In the genomic region with DNA sequence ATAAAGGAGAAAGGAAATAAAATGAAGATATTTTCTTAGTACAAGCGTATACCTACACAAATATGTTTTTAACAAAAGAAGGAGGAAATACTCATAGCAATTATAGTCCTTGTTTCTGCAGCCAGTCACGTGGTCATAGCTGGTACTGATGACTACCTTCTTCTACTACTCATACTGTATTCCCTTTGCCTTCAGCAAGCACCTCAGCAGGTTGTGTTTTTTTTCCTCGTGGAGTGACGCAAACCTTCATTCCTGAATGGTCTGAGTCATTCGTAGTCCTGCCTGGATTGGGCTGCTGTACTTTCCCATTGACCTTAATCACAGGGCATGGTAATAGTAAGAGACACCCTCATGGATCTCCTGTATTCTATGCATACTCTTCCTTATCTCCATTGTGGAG, we compare ENCODE assay signal across 21 cellular contexts. TPM values are rescaled to one million over a fixed set of nuclear protein-coding genes. Genes with fewer than 3 reads are reported as not detected.
DNase-seq lines count a peak whose midpoint lies in the region; ATAC-seq and TF ChIP-seq lines count a peak whose summit lies in the region.
"Had no signal": no experiment of that assay in that cellular context is flagged by ENCODE, and none has a peak within 500 bp of the region (broad histone marks: within the 10 kb centered on the region; RNA-seq: fewer than 3 reads in every experiment).

No MANE protein-coding gene starts in this region.

- CTCF ChIA-PET in PC-3 (lab: Charles Lee) (no interaction called here), mammary epithelial cell (lab: Charles Lee; ENCODE audit: low non-redundant PET) (no interaction called here)

- 70 to 84% methylated on average over 5 of the region's 5 CpGs for WGBS in GM23248 (ENCODE audit: low coverage in 1 of 2, low lambda C conversion rate in 2 of 2, missing lambda C conversion rate in 2 of 2), 2 experiments
- WGBS in mammary epithelial cell (ENCODE audit: low coverage, missing lambda C conversion rate): 31% methylated on average over 5 of the region's 5 CpGs

- H3K27me3 ChIP-seq in GM23248 (replicated peaks; ENCODE audit: insufficient read depth) (no peaks in the 10 kb centered on the region), PC-3 (ENCODE audit: low read length) (no peaks in the 10 kb centered on the region), mammary epithelial cell (ENCODE audit: insufficient read depth, low read length) (no peaks in the 10 kb centered on the region)
- H3K27me3 ChIP-seq: SJCRH30, uterus had no signal

- no peaks in the 10 kb centered on the region for H3K9me3 Mint-ChIP-seq in nephron progenitor cell
- H3K9me3 Mint-ChIP-seq: naive thymus-derived CD8-positive, alpha-beta T cell had no signal

- H3K9me2 ChIP-seq in GM23248 (ENCODE audit: insufficient read depth): no peaks in the 10 kb centered on the region; the same call in 1 of the 2 replicates
- H3K9me2 ChIP-seq in PC-3 (replicated peaks; ENCODE audit: low read length): no peaks in the 10 kb centered on the region

- no peak overlapping the region for H3K4me3 ChIP-seq in GM23248
- H3K4me3 ChIP-seq in PC-3 (ENCODE audit: low read length): no peak overlapping the region
- H3K4me3 ChIP-seq in mammary epithelial cell (replicated peaks in 1 of 3; ENCODE audit: insufficient read depth in 1 of 3, low read depth in 2 of 3, low read length in 3 of 3): no peak overlapping the region
- H3K4me3 ChIP-seq: SJCRH30, skin epidermis, uterus had no signal

- H3K9ac ChIP-seq in GM23248: no peak overlapping the region
- H3K9ac ChIP-seq in PC-3 (ENCODE audit: low read length): no peak overlapping the region
- no peak overlapping the region for H3K9ac ChIP-seq in mammary epithelial cell (ENCODE audit: insufficient read depth, low read length)

- H3K4me1 Mint-ChIP-seq in nephron progenitor cell: no peaks in the 10 kb centered on the region

- H3F3A ChIP-seq in GM23248 (ENCODE audit: insufficient read depth) (no peaks in the 10 kb centered on the region), PC-3 (ENCODE audit: low read length, unreplicated experiment) (no peaks in the 10 kb centered on the region)

- H3K79me2 ChIP-seq in GM23248 (ENCODE audit: insufficient read depth) (no peaks in the 10 kb centered on the region), PC-3 (ENCODE audit: low read length) (no peaks in the 10 kb centered on the region), mammary epithelial cell (ENCODE audit: insufficient read depth, low read length) (no peaks in the 10 kb centered on the region)

- H4K20me1 ChIP-seq in GM23248 (ENCODE audit: insufficient read depth) (no peaks in the 10 kb centered on the region), PC-3 (ENCODE audit: low read length) (no peaks in the 10 kb centered on the region), mammary epithelial cell (ENCODE audit: insufficient read depth, low read length) (no peaks in the 10 kb centered on the region)

- no peak overlapping the region for H3K4me2 ChIP-seq in GM23248 (ENCODE audit: unreplicated experiment)
- H3K4me2 ChIP-seq in PC-3 (ENCODE audit: low read length): no peak overlapping the region
- no peak overlapping the region for H3K4me2 ChIP-seq in mammary epithelial cell (ENCODE audit: insufficient read depth, low read depth, low read length)

- POLR2A ChIA-PET in PC-3 (lab: Charles Lee; ENCODE audit: unreplicated experiment): no interaction called here

- DNase-seq in GM23248: peak; percentile 32
- peak; percentile 59 for DNase-seq in PC-3
- peak; percentile 96 for DNase-seq in mammary epithelial cell
- peak; percentile 57 for DNase-seq in kidney glomerular epithelial cell (lab: John Stamatoyannopoulos, UW)
- DNase-seq in stimulated activated CD4-positive, alpha-beta T cell treated with anti-CD3 and anti-CD28 coated beads, Interleukin-4, amount 100 ng/mL, for 4 hours: no peak
- no peak for DNase-seq in nephron progenitor cell
- DNase-seq in COLO668 (lab: John Stamatoyannopoulos, UW; ENCODE audit: unreplicated experiment): no peak
- DNase-seq: effector CD4-positive, alpha-beta T cell; mesenchymal stem cell; naive thymus-derived CD8-positive, alpha-beta T cell; NCI-H1092; NCI-H2107; NCI-H524 treated with DMSO at 0.1 percent for 48 hours; SJCRH30; stimulated activated CD4-positive, alpha-beta T cell treated with anti-CD3 and anti-CD28 coated beads, Interleukin-4, amount 100 ng/mL, for 24 hours; T-helper 2 cell; uterus had no signal

- ATAC-seq in PC-3 (no peak), GM18873 (IDR thresholded peaks at IDR 0.05; ENCODE audit: low FRiP score, unreplicated experiment) (no peak)
- ATAC-seq: naive thymus-derived CD8-positive, alpha-beta T cell had no signal

- in situ Hi-C loops in GM23248 (cut with MboI): no loop called here
- in situ Hi-C loops in mammary epithelial cell (cut with MboI; ENCODE audit: low sequenced_read_pairs in 2 of 2): no loop called here

- no peaks in the 10 kb centered on the region for H3K36me3 Mint-ChIP-seq in nephron progenitor cell (ENCODE audit: low read depth)
- H3K36me3 Mint-ChIP-seq: activated naive CD8-positive, alpha-beta T cell; naive thymus-derived CD8-positive, alpha-beta T cell had no signal

- intact Hi-C loops in PC-3 (cut with micrococcal nuclease): no loop called here
- intact Hi-C loops in mammary epithelial cell (cut with micrococcal nuclease): no loop called here

- no peak overlapping the region for H3K4me3 Mint-ChIP-seq in nephron progenitor cell
- H3K4me3 Mint-ChIP-seq: activated naive CD8-positive, alpha-beta T cell; naive thymus-derived CD8-positive, alpha-beta T cell had no signal

- H3K27me3 Mint-ChIP-seq in nephron progenitor cell (ENCODE audit: low read depth, poor library complexity): peaks cover 7% of the 10 kb centered on the region
- H3K27me3 Mint-ChIP-seq: activated naive CD8-positive, alpha-beta T cell had no signal

- BruUV-seq in PC-3 (replicated peaks; lab: Mats Ljungman, UMichigan) (no TSS peak), mammary epithelial cell (replicated peaks; lab: Mats Ljungman, UMichigan) (no TSS peak)

- H3K9me3 ChIP-seq in GM23248 (ENCODE audit: low read depth) (no peaks in the 10 kb centered on the region), PC-3 (ENCODE audit: low read length) (no peaks in the 10 kb centered on the region), mammary epithelial cell (replicated peaks; ENCODE audit: insufficient read depth, low read length) (no peaks in the 10 kb centered on the region)
- H3K9me3 ChIP-seq: SJCRH30, uterus had no signal

- H3K36me3 ChIP-seq in GM23248 (ENCODE audit: low read depth) (no peaks in the 10 kb centered on the region), PC-3 (ENCODE audit: low read depth, low read length) (no peaks in the 10 kb centered on the region), mammary epithelial cell (ENCODE audit: insufficient read depth, low read length) (no peaks in the 10 kb centered on the region)
- H3K36me3 ChIP-seq: SJCRH30, uterus had no signal

- TF ChIP-seq CTCF in PC-3 (conservative IDR thresholded peaks at IDR 0.05; ENCODE audit: low read depth, low read length) (no peak), mammary epithelial cell (conservative IDR thresholded peaks at IDR 0.05 in 1 of 2, IDR thresholded peaks at IDR 0.05 in 1 of 2; ENCODE audit: extremely low read depth in 1 of 2, insufficient read depth in 1 of 2, low read depth in 1 of 2, low read length in 2 of 2) (no peak), nephron progenitor cell (IDR thresholded peaks at IDR 0.05) (no peak)

- H3K4me1 ChIP-seq in GM23248 (ENCODE audit: insufficient read depth) (no peaks in the 10 kb centered on the region), PC-3 (ENCODE audit: insufficient read depth, low read length) (no peaks in the 10 kb centered on the region), mammary epithelial cell (ENCODE audit: insufficient read depth, low read length) (peaks cover 4% of the 10 kb centered on the region)
- H3K4me1 ChIP-seq: SJCRH30, uterus had no signal

- H2AFZ ChIP-seq in GM23248 (no peak overlapping the region), PC-3 (ENCODE audit: low read length) (no peak overlapping the region), mammary epithelial cell (ENCODE audit: low read depth, low read length) (no peak overlapping the region)

- dilution Hi-C loops in mammary epithelial cell (cut with HindIII; ENCODE audit: low sequenced_read_pairs): no loop called here

- H3K27ac ChIP-seq in GM23248: no peak overlapping the region
- H3K27ac ChIP-seq in PC-3 (ENCODE audit: low read length): no peak overlapping the region
- H3K27ac ChIP-seq in mammary epithelial cell (ENCODE audit: insufficient read depth, low read depth, low read length): no peak overlapping the region
- H3K27ac ChIP-seq: SJCRH30, skin epidermis, uterus had no signal

- no peak overlapping the region for H3K27ac Mint-ChIP-seq in nephron progenitor cell
- H3K27ac Mint-ChIP-seq: activated naive CD8-positive, alpha-beta T cell; naive thymus-derived CD8-positive, alpha-beta T cell had no signal

RNA-seq across cellular contexts. Expression of a gene that starts 25.7 kb away (rescaled TPM):
- total RNA-seq in GM23248 (2014; rRNA removed; shearing (Covaris generic)): 40.6 and 49.0 TPM in 2 replicates
- polyA plus RNA-seq in GM23248 (2016; fragmentation: Nextera tagmentation; extraction: Ambion mirVana): 14.0 and 15.7 TPM in 2 replicates
- total RNA-seq in PC-3 (2014; rRNA removed): 10.4 and 11.4 TPM in 2 replicates
- 10 to 100 TPM in 1 of 2 donors, 1 to 10 TPM in 1; 8.2 to 27.3 TPM for total RNA-seq in mammary epithelial cell
- polyA plus RNA-seq in mammary epithelial cell: 3.1 TPM
- polyA minus RNA-seq in mammary epithelial cell: 28.2 TPM
- total RNA-seq: G401 had no signal

Comparison
In these comparisons a context has a peak if more than half of its experiments do, and no peak if none do; other contexts are left out.
1. DNase-seq: peak in GM23248 (single experiment), PC-3 (single experiment), mammary epithelial cell (single experiment) and kidney glomerular epithelial cell (single experiment); none in stimulated activated CD4-positive, alpha-beta T cell treated with anti-CD3 and anti-CD28 coated beads, Interleukin-4, amount 100 ng/mL, for 4 hours (0 of 2), nephron progenitor cell (single experiment) and COLO668 (single experiment).